Comparison of ENCODE assay signal across 14 cellular contexts in genomic region chr15:70748281-70748747, GRCh38. TPM values are rescaled to one million over a fixed set of nuclear protein-coding genes. Genes with fewer than 3 reads are reported as not detected.
A peak's percentile ranks its signal among the peaks of the same experiment; 100 is the strongest.
DNase-seq lines count a peak whose midpoint lies in the region; ATAC-seq, FAIRE-seq and TF ChIP-seq lines count a peak whose summit lies in the region.
"Had no signal": no experiment of that assay in that cellular context is flagged by ENCODE, and none has a peak within 500 bp of the region (broad histone marks: within the 10 kb centered on the region; RNA-seq: fewer than 3 reads in every experiment).

No MANE protein-coding gene starts in this region.

- H3K27me3 ChIP-seq in right lobe of liver (no peaks in the 10 kb centered on the region), HepG2 (ENCODE audit: control insufficient read depth in 1 of 2, insufficient read depth in 2 of 2, low read length in 2 of 2) (no peaks in the 10 kb centered on the region), gastroesophageal sphincter (no peaks in the 10 kb centered on the region)

- in situ Hi-C loops in HepG2 (cut with HindIII; ENCODE audit: extremely low pct_ligation_motif_present, low pct_unique_long_range_greater_than_20kb), result no loop called here

- CTCF ChIA-PET in HepG2 (lab: Yijun Ruan, JAX; ENCODE audit: low intra/inter-chr PET ratio, low total read pairs), result no interaction called here

- no peak overlapping the region for H2AFZ ChIP-seq in HepG2 (ENCODE audit: low read length)

- peaks cover 0 to 3% (median under 1%) of the 10 kb centered on the region in 4 donors for H3K4me1 ChIP-seq in right lobe of liver
- 0 out of 2 replicates have a peak, but pooled peaks cover 4% of the 10 kb centered on the region for H3K4me1 ChIP-seq in HepG2 (ENCODE audit: insufficient read depth, low read length)
- H3K4me1 ChIP-seq in gastroesophageal sphincter, result peaks cover under 1 to 45% (median 8%) of the 10 kb centered on the region in 3 donors

- no peak for FAIRE-seq in HepG2 (lab: Jason Lieb, UNC)
- FAIRE-seq: small intestine had no signal

- H3K79me2 ChIP-seq in HepG2 (ENCODE audit: insufficient read depth, low read length), result no peaks in the 10 kb centered on the region

- TF ChIP-seq CTCF in right lobe of liver (IDR thresholded peaks at IDR 0.05) (no peak), HepG2 (CRISPR knock-in tag; IDR thresholded peaks at IDR 0.05) (no peak), gastroesophageal sphincter (IDR thresholded peaks at IDR 0.05) (no peak)

- no peak overlapping the region for H3K4me2 ChIP-seq in HepG2 (ENCODE audit: low read depth, low read length)

- intact Hi-C loops in right lobe of liver (cut with DNase I), result no loop called here
- intact Hi-C loops in HepG2 (cut with micrococcal nuclease; ENCODE audit: unreplicated experiment), result no loop called here

- H3K9me3 ChIP-seq in right lobe of liver (no peaks in the 10 kb centered on the region), HepG2 (ENCODE audit: low read length) (no peaks in the 10 kb centered on the region), gastroesophageal sphincter (no peaks in the 10 kb centered on the region)
- H3K9me3 ChIP-seq: thoracic aorta had no signal

- no peak overlapping the region for H3K4me3 ChIP-seq in right lobe of liver
- H3K4me3 ChIP-seq in HepG2 (replicated peaks in 1 of 3; ENCODE audit: insufficient read depth in 1 of 3, low read depth in 2 of 3, low read length in 3 of 3), result no peak overlapping the region
- H3K4me3 ChIP-seq in gastroesophageal sphincter, result no peak overlapping the region
- H3K4me3 ChIP-seq: thoracic aorta had no signal

- no peak for TF ChIP-seq RAD21 in HepG2 (CRISPR knock-in tag; IDR thresholded peaks at IDR 0.05)

- H4K20me1 ChIP-seq in HepG2 (ENCODE audit: insufficient read depth, low read length), result no peaks in the 10 kb centered on the region

- POLR2A ChIA-PET in HepG2 (lab: Yijun Ruan, JAX), result no interaction called here

- no TSS peak for BruUV-seq in HepG2 (replicated peaks; lab: Mats Ljungman, UMichigan)

- DNase-seq in right lobe of liver, result peak in 1 of 3 donors; percentile 53
- DNase-seq in HepG2 (ENCODE audit: low spot score), result no peak
- peak; percentile 37 for DNase-seq in myocyte (ENCODE audit: low read depth)
- no peak for DNase-seq in central memory CD4-positive, alpha-beta T cell
- DNase-seq in NCI-H2227 (lab: John Stamatoyannopoulos, UW; ENCODE audit: unreplicated experiment), result no peak
- DNase-seq: activated CD8-positive, alpha-beta memory T cell treated with anti-CD3 and anti-CD28 coated beads for 24 hours; NCI-H524; SHP77; small intestine had no signal

- peak; percentile 21 to 61 (median 42) for ATAC-seq in right lobe of liver
- ATAC-seq in HepG2, result no peak
- peak; percentile 55 for ATAC-seq in gastroesophageal sphincter
- no peak for ATAC-seq in HG02981 (IDR thresholded peaks at IDR 0.05; ENCODE audit: unreplicated experiment)
- ATAC-seq in HG03378 (IDR thresholded peaks at IDR 0.05; ENCODE audit: unreplicated experiment), result no peak

- no peak for TF ChIP-seq EP300 in HepG2 (IDR thresholded peaks at IDR 0.05; ENCODE audit: low read depth in 2 of 2, low read length in 2 of 2)
- no peak for TF ChIP-seq EP300 in HepG2 (CRISPR knock-in tag; IDR thresholded peaks at IDR 0.05; ENCODE audit: borderline replicate concordance)
- no peak for TF ChIP-seq EP300 in gastroesophageal sphincter (IDR thresholded peaks at IDR 0.05)

- no peak overlapping the region for H3K9ac ChIP-seq in HepG2 (ENCODE audit: insufficient read depth, low read depth, low read length)

- H3K27ac ChIP-seq in right lobe of liver, result no peak overlapping the region
- no peak overlapping the region for H3K27ac ChIP-seq in HepG2 (ENCODE audit: extremely low read length, insufficient read depth, low read length)
- H3K27ac ChIP-seq in gastroesophageal sphincter, result no peak overlapping the region
- H3K27ac ChIP-seq: HL-60 had no signal

- TF ChIP-seq POLR2A in right lobe of liver (IDR thresholded peaks at IDR 0.05) (no peak), HepG2 (IDR thresholded peaks at IDR 0.05; ENCODE audit: insufficient read depth in 1 of 2, low read depth in 2 of 2, low read length in 2 of 2) (no peak), gastroesophageal sphincter (IDR thresholded peaks at IDR 0.05) (no peak)

- 46% methylated on average over 3 of the region's 3 CpGs for WGBS in right lobe of liver (ENCODE audit: insufficient coverage, low coverage, low lambda C conversion rate, missing lambda C conversion rate)
- WGBS in HepG2 (ENCODE audit: low lambda C conversion rate), result 90% methylated on average over 3 of the region's 3 CpGs
- 35 to 38% methylated on average over 3 of the region's 3 CpGs for WGBS in gastroesophageal sphincter (ENCODE audit: low coverage in 1 of 2), 2 donors

- H3K36me3 ChIP-seq in right lobe of liver (no peaks in the 10 kb centered on the region), HepG2 (replicated peaks in 1 of 2; ENCODE audit: control insufficient read depth in 1 of 2, insufficient read depth in 2 of 2, low read length in 2 of 2) (no peaks in the 10 kb centered on the region), gastroesophageal sphincter (no peaks in the 10 kb centered on the region)
- H3K36me3 ChIP-seq: thoracic aorta had no signal

TF ChIP-seq in HepG2, 621 proteins besides CTCF, POLR2A, EP300 and RAD21 (continues in another document):
- TF ChIP-seq, protein P1, sequence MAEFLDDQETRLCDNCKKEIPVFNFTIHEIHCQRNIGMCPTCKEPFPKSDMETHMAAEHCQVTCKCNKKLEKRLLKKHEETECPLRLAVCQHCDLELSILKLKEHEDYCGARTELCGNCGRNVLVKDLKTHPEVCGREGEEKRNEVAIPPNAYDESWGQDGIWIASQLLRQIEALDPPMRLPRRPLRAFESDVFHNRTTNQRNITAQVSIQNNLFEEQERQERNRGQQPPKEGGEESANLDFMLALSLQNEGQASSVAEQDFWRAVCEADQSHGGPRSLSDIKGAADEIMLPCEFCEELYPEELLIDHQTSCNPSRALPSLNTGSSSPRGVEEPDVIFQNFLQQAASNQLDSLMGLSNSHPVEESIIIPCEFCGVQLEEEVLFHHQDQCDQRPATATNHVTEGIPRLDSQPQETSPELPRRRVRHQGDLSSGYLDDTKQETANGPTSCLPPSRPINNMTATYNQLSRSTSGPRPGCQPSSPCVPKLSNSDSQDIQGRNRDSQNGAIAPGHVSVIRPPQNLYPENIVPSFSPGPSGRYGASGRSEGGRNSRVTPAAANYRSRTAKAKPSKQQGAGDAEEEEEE (CRISPR knock-in tag; IDR thresholded peaks at IDR 0.05; ENCODE audit: borderline replicate concordance), result no peak
- no peak for TF ChIP-seq ZNF562 (CRISPR knock-in tag; IDR thresholded peaks at IDR 0.05; ENCODE audit: borderline replicate concordance)
- TF ChIP-seq ADNP (CRISPR knock-in tag; IDR thresholded peaks at IDR 0.05), result no peak
- TF ChIP-seq EZH2 (conservative IDR thresholded peaks at IDR 0.05; ENCODE audit: low read depth, low read length), result no peak
- no peak for TF ChIP-seq ZNF746 (CRISPR knock-in tag; IDR thresholded peaks at IDR 0.05)
- TF ChIP-seq ZNF510 (CRISPR knock-in tag; IDR thresholded peaks at IDR 0.05; ENCODE audit: low read depth), result no peak
- TF ChIP-seq SETDB1 (CRISPR knock-in tag; IDR thresholded peaks at IDR 0.05; ENCODE audit: borderline replicate concordance), result no peak
- TF ChIP-seq DNMT3B (CRISPR knock-in tag; conservative IDR thresholded peaks at IDR 0.05), result no peak
- TF ChIP-seq ZNF256 (CRISPR knock-in tag; conservative IDR thresholded peaks at IDR 0.05), result no peak
- TF ChIP-seq PBX2 (CRISPR knock-in tag; IDR thresholded peaks at IDR 0.05), result no peak
- no peak for TF ChIP-seq TAF15 (IDR thresholded peaks at IDR 0.05; ENCODE audit: low read depth, low read length, poor library complexity, severe bottlenecking)
- TF ChIP-seq HMG20B (CRISPR knock-in tag; conservative IDR thresholded peaks at IDR 0.05), result no peak
- TF ChIP-seq HOXA3 (CRISPR knock-in tag; IDR thresholded peaks at IDR 0.05), result no peak
- TF ChIP-seq SMC3 (IDR thresholded peaks at IDR 0.05; ENCODE audit: low read length), result no peak

RNA-seq across cellular contexts. Expression of gene UACA, which starts 15.0 kb away (rescaled TPM):
- total RNA-seq in right lobe of liver (10 to 100 TPM; 10.1 to 22.3 (median 14.4) TPM), HepG2 (2016; rRNA removed; fragmentation: Illumina TruSeq; extraction: Trizol) (17.8 and 22.1 TPM in 2 replicates), gastroesophageal sphincter (10 to 100 TPM; 35.9 to 78.9 (median 50.5) TPM), myocyte (31.5 and 45.4 TPM in 2 replicates)
- total RNA-seq in HepG2 (2016; cell fraction: cytosol; rRNA removed; fragmentation: Illumina TruSeq; extraction: Trizol; ENCODE audit: low read depth), result 14.4 and 18.1 TPM in 2 replicates
- total RNA-seq in HepG2 (2016; cell fraction: insoluble cytoplasmic fraction; rRNA removed; fragmentation: Illumina TruSeq; extraction: Trizol), result 19.7 and 21.3 TPM in 2 replicates
- total RNA-seq in HepG2 (2016; cell fraction: membrane; rRNA removed; fragmentation: Illumina TruSeq; extraction: Trizol), result 7.7 and 8.4 TPM in 2 replicates
- total RNA-seq in HepG2 (2016; cell fraction: nucleus; rRNA removed; fragmentation: Illumina TruSeq; extraction: Trizol), result 36.5 and 36.9 TPM in 2 replicates
- 33.5 and 39.2 TPM in 2 replicates for polyA plus RNA-seq in HepG2 (2011; rRNA removed)
- 12.5 and 15.3 TPM in 2 replicates for polyA plus RNA-seq in HepG2 (2011; cell fraction: cytosol; rRNA removed)
- polyA plus RNA-seq in HepG2 (2011; cell fraction: nucleus; rRNA removed), result 35.7 and 38.2 TPM in 2 replicates
- polyA plus RNA-seq in HepG2 (2012), result 27.2 and 36.9 TPM in 2 replicates
- 0.66 and 0.80 TPM in 2 replicates for polyA plus RNA-seq in HepG2 (2016; cell fraction: cytosol; fragmentation: Illumina TruSeq; extraction: Trizol; ENCODE audit: low read depth)
- 10.1 and 14.0 TPM in 2 replicates for polyA plus RNA-seq in HepG2 (2016; cell fraction: insoluble cytoplasmic fraction; fragmentation: Illumina TruSeq; extraction: Trizol; ENCODE audit: low read depth)
- 2.0 TPM in 2 replicates for polyA plus RNA-seq in HepG2 (2016; cell fraction: membrane; fragmentation: Illumina TruSeq; extraction: Trizol; ENCODE audit: low read depth)
- 40.1 and 43.4 TPM in 2 replicates for polyA plus RNA-seq in HepG2 (2016; cell fraction: nucleus; fragmentation: Illumina TruSeq; extraction: Trizol; ENCODE audit: insufficient read depth, low read depth)
- polyA minus RNA-seq in HepG2 (2011; rRNA and poly(A)+ RNA removed; ENCODE audit: low replicate concordance), result 60.8 and 71.4 TPM in 2 replicates
- 20.9 and 27.9 TPM in 2 replicates for polyA minus RNA-seq in HepG2 (2011; cell fraction: cytosol; rRNA and poly(A)+ RNA removed)
- 93.1 and 97.1 TPM in 2 replicates for polyA minus RNA-seq in HepG2 (2011; cell fraction: nucleus; rRNA and poly(A)+ RNA removed)
- polyA plus RNA-seq in myocyte (2012), result 61.8 TPM

Comparison
In these comparisons a context has a peak if more than half of its experiments do, and no peak if none do; other contexts are left out.
1. ATAC-seq: peak in right lobe of liver (4 of 4) and gastroesophageal sphincter (single experiment); none in HepG2 (single experiment), HG02981 (single experiment) and HG03378 (single experiment).